31 cellular contexts compared by ENCODE assay signal in genomic region chr20:22315771-22316170, GRCh38.
"Had no signal": no experiment of that assay in that cellular context is flagged by ENCODE, and none has a peak within 500 bp of the region (broad histone marks: within the 10 kb centered on the region; RNA-seq: fewer than 3 reads in every experiment).

No MANE protein-coding gene starts in this region.

- H3K27ac ChIP-seq: brain microvascular endothelial cell, epithelial cell of prostate, WERI-Rb-1 had no signal

- FAIRE-seq: astrocyte, bronchial epithelial cell, colon, endothelial cell of umbilical vein, frontal cortex had no signal

- DNase-seq: activated B cell treated with CpG ODN at 0.5 μM for 24 hours; activated CD4-positive, alpha-beta memory T cell treated with anti-CD3 and anti-CD28 coated beads for 36 hours; activated CD4-positive, alpha-beta T cell treated with anti-CD3 and anti-CD28 coated beads for 48 hours; activated CD8-positive, alpha-beta memory T cell treated with anti-CD3 and anti-CD28 coated beads, Interleukin-2, amount 10 ng/mL, durations not matched to agents 7 days and 5 days; activated CD8-positive, alpha-beta memory T cell treated with anti-CD3 and anti-CD28 coated beads, Interleukin-2, amount 50 U/mL, for 4 hours; activated CD8-positive, alpha-beta T cell treated with anti-CD3 and anti-CD28 coated beads, Interleukin-2, amount 10 ng/mL, durations not matched to agents 7 days and 5 days; activated effector memory CD4-positive, alpha-beta T cell treated with anti-CD3 and anti-CD28 coated beads, Interleukin-2, amount 50 U/mL, for 16 hours; activated naive CD4-positive, alpha-beta T cell treated with anti-CD3 and anti-CD28 coated beads, Interleukin-2, amount 10 ng/mL, durations not matched to agents 7 days and 5 days; activated naive CD8-positive, alpha-beta T cell treated with anti-CD3 and anti-CD28 coated beads, Interleukin-2, amount 10 ng/mL, durations not matched to agents 7 days and 5 days; activated T-cell treated with anti-CD3 and anti-CD28 coated beads, Interleukin-2, amount 50 U/mL, for 1 hour; activated T-cell treated with anti-CD3 and anti-CD28 coated beads, Interleukin-2, amount 50 U/mL, for 48 hours; brain microvascular endothelial cell; cortex of kidney; dermis blood vessel endothelial cell; effector CD4-positive, alpha-beta T cell; effector memory CD8-positive, alpha-beta T cell; foreskin fibroblast; head of caudate nucleus; T-helper 1 cell; T-helper 17 cell; T1000; WERI-Rb-1 had no signal

- H3K27me3 ChIP-seq: brain microvascular endothelial cell had no signal

- H3K36me3 ChIP-seq: brain microvascular endothelial cell, WERI-Rb-1 had no signal

- ATAC-seq: activated CD4-positive, CD25-positive, alpha-beta regulatory T cell treated with anti-CD3 and anti-CD28 coated beads, Interleukin-2, amount 50 U/mL, for 24 hours; activated CD8-positive, alpha-beta memory T cell treated with anti-CD3 and anti-CD28 coated beads, Interleukin-2, amount 10 ng/mL, durations not matched to agents 7 days and 5 days; activated CD8-positive, alpha-beta T cell treated with anti-CD3 and anti-CD28 coated beads, Interleukin-2, amount 10 ng/mL, durations not matched to agents 7 days and 5 days; activated naive CD4-positive, alpha-beta T cell treated with anti-CD3 and anti-CD28 coated beads, Interleukin-2, amount 50 U/mL, for 72 hours; effector memory CD8-positive, alpha-beta T cell; esophagus mucosa; T-helper 17 cell had no signal
